Comparison of ENCODE assay signal across 10 cellular contexts in genomic region chrX:97398030-97398551, GRCh38.
A peak's percentile ranks its signal among the peaks of the same experiment; 100 is the strongest.
DNase-seq lines count a peak whose midpoint lies in the region; ATAC-seq lines count a peak whose summit lies in the region.
"Had no signal": no experiment of that assay in that cellular context is flagged by ENCODE, and none has a peak within 500 bp of the region (broad histone marks: within the 10 kb centered on the region; RNA-seq: fewer than 3 reads in every experiment).

No MANE protein-coding gene starts in this region.

- no peaks in the 10 kb centered on the region for H3K9me3 Mint-ChIP-seq in activated T-helper 1 cell treated with anti-CD3 and anti-CD28 coated beads, Interleukin-12 subunit alpha, Interleukin-12 subunit beta, Interleukin-2, Interleukin-4 antibody, amounts not matched to agents 30 ng/mL and 10 ng/mL and 1 ng/mL, durations not matched to agents 14 hours and 24 hours and 36 hours
- H3K9me3 Mint-ChIP-seq: memory B cell had no signal

- peak; percentile 41 for ATAC-seq in GM19397 (IDR thresholded peaks at IDR 0.05; ENCODE audit: unreplicated experiment)
- ATAC-seq in HG03064 (IDR thresholded peaks at IDR 0.05; ENCODE audit: low read depth, unreplicated experiment): peak; percentile 49
- ATAC-seq: HepG2 had no signal

- peaks cover 50% of the 10 kb centered on the region for H3K4me1 Mint-ChIP-seq in activated T-helper 1 cell treated with anti-CD3 and anti-CD28 coated beads, Interleukin-12 subunit alpha, Interleukin-12 subunit beta, Interleukin-2, Interleukin-4 antibody, amounts not matched to agents 30 ng/mL and 10 ng/mL and 1 ng/mL, durations not matched to agents 14 hours and 24 hours and 36 hours (ENCODE audit: low read depth)

- peak; percentile 26 for DNase-seq in ELR (ENCODE audit: low read depth)
- no peak for DNase-seq in activated T-helper 1 cell treated with anti-CD3 and anti-CD28 coated beads, Interleukin-12 subunit alpha, Interleukin-12 subunit beta, Interleukin-2, Interleukin-4 antibody, amounts not matched to agents 30 ng/mL and 10 ng/mL and 1 ng/mL, durations not matched to agents 14 hours and 24 hours and 36 hours (ENCODE audit: low spot score)
- DNase-seq in NCI-H128 (lab: John Stamatoyannopoulos, UW; ENCODE audit: unreplicated experiment): no peak
- no peak for DNase-seq in NCI-H524 treated with DMSO at 0.1 percent for 48 hours (lab: John Stamatoyannopoulos, UW)
- DNase-seq in activated gamma-delta T cell treated with Interleukin-2 at 50 U/mL for 16 hours: no peak
- no peak for DNase-seq in SIG-M5 (lab: John Stamatoyannopoulos, UW)

- H3K27ac Mint-ChIP-seq in activated T-helper 1 cell treated with anti-CD3 and anti-CD28 coated beads, Interleukin-12 subunit alpha, Interleukin-12 subunit beta, Interleukin-2, Interleukin-4 antibody, amounts not matched to agents 30 ng/mL and 10 ng/mL and 1 ng/mL, durations not matched to agents 14 hours and 24 hours and 36 hours: peak overlapping the region; percentile 94
- H3K27ac Mint-ChIP-seq: memory B cell had no signal

- intact Hi-C loops in activated T-helper 1 cell treated with anti-CD3 and anti-CD28 coated beads, Interleukin-12 subunit alpha, Interleukin-12 subunit beta, Interleukin-2, Interleukin-4 antibody, amounts not matched to agents 30 ng/mL and 10 ng/mL and 1 ng/mL, durations not matched to agents 14 hours and 24 hours and 36 hours (cut with micrococcal nuclease): loop anchor here (1.0 to 5.0 kb wide), 4 partner anchors 39 to 711 kb away; no protein-coding TSS in a partner anchor

- peak overlapping the region; percentile 62 for H3K4me3 Mint-ChIP-seq in activated T-helper 1 cell treated with anti-CD3 and anti-CD28 coated beads, Interleukin-12 subunit alpha, Interleukin-12 subunit beta, Interleukin-2, Interleukin-4 antibody, amounts not matched to agents 30 ng/mL and 10 ng/mL and 1 ng/mL, durations not matched to agents 14 hours and 24 hours and 36 hours
- H3K4me3 Mint-ChIP-seq: memory B cell had no signal

- H3K27me3 Mint-ChIP-seq in activated T-helper 1 cell treated with anti-CD3 and anti-CD28 coated beads, Interleukin-12 subunit alpha, Interleukin-12 subunit beta, Interleukin-2, Interleukin-4 antibody, amounts not matched to agents 30 ng/mL and 10 ng/mL and 1 ng/mL, durations not matched to agents 14 hours and 24 hours and 36 hours (ENCODE audit: insufficient read depth): no peaks in the 10 kb centered on the region
- H3K27me3 Mint-ChIP-seq: memory B cell had no signal

- H3K36me3 Mint-ChIP-seq in activated T-helper 1 cell treated with anti-CD3 and anti-CD28 coated beads, Interleukin-12 subunit alpha, Interleukin-12 subunit beta, Interleukin-2, Interleukin-4 antibody, amounts not matched to agents 30 ng/mL and 10 ng/mL and 1 ng/mL, durations not matched to agents 14 hours and 24 hours and 36 hours (ENCODE audit: low read depth): peaks cover 3% of the 10 kb centered on the region
